Comparison of ENCODE assay signal across 9 cellular contexts in the genomic region with DNA sequence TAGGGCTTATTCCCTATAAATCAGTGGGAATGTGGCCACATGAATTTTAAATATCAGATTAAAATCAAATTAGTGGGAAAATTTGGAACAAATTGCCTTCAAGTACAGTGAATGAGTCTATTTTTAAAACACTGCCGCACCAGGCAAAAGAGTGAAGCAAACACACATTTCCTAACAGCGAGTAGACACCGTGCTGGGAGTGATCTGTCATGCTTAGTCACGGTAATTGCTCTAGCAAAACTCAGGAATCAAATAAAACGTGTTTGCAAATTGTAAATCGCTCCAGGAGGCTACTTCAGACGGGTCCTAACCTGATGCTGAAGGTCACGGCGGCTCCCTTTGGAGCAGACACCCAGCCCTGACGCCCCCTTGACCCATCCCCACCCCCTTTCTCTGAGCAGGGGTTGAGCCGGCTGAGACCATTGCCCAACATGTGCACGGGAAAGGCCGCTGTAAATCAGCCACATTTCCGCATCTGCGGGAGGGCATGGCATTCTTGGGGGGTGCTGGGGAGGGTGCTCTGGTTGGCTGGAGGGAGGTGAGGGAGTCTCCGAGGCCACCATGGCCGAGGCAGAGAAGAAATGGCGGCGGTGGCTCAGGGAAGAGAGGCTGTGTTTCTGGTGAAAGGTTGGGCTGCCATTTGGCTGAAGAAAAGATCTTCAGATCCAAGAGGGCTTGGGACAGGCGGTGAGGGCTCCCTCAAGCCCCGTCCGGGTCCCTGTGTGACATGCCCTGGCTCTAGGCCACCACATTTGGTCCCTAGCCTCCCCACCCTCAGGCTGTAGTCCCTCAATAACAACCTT. TPM values are rescaled to one million over a fixed set of nuclear protein-coding genes. Genes with fewer than 3 reads are reported as not detected.
A peak's percentile ranks its signal among the peaks of the same experiment; 100 is the strongest.
DNase-seq lines count a peak whose midpoint lies in the region; ATAC-seq, FAIRE-seq and TF ChIP-seq lines count a peak whose summit lies in the region.
"Had no signal": no experiment of that assay in that cellular context is flagged by ENCODE, and none has a peak within 500 bp of the region (broad histone marks: within the 10 kb centered on the region; RNA-seq: fewer than 3 reads in every experiment).

No MANE protein-coding gene starts in this region.

- H3K4me3 Mint-ChIP-seq in chondrocyte (ENCODE audit: unreplicated experiment), result peak overlapping the region; percentile 35

- no peaks in the 10 kb centered on the region for H3K27me3 ChIP-seq in neutrophil
- H3K27me3 ChIP-seq: adrenal gland had no signal

- H3K36me3 Mint-ChIP-seq in chondrocyte (ENCODE audit: low read depth), result no peaks in the 10 kb centered on the region

- peaks cover 100% of the 10 kb centered on the region in 2 experiments for H3K4me1 ChIP-seq in neutrophil (ENCODE audit: control insufficient read depth in 1 of 2, insufficient read depth in 1 of 2, low read depth in 1 of 2, low read length in 1 of 2)

- peak overlapping the region; percentile 56 to 61 for H3K4me3 ChIP-seq in neutrophil (ENCODE audit: low read depth in 1 of 2, low read length in 1 of 2)
- H3K4me3 ChIP-seq: adrenal gland had no signal

- in situ Hi-C loops in Caki2 (cut with HindIII; ENCODE audit: low pct_unique_long_range_greater_than_20kb, low sequenced_read_pairs), result no loop called here

- ATAC-seq in HG02642 (IDR thresholded peaks at IDR 0.05; ENCODE audit: poor library complexity, unreplicated experiment) (no peak), GM18519 (IDR thresholded peaks at IDR 0.05; ENCODE audit: low FRiP score, unreplicated experiment) (no peak)

- peak overlapping the region; percentile 51 for H3K27ac Mint-ChIP-seq in chondrocyte (ENCODE audit: unreplicated experiment)

- H3K9me3 Mint-ChIP-seq in chondrocyte (ENCODE audit: low read depth), result peaks cover 8% of the 10 kb centered on the region

- TF ChIP-seq CTCF in chondrocyte (IDR thresholded peaks at IDR 0.05) (no peak), neutrophil (IDR thresholded peaks at IDR 0.05) (peak; percentile 18), D721Med (IDR thresholded peaks at IDR 0.05; ENCODE audit: insufficient read depth, missing control alignments) (no peak)

- no peak for FAIRE-seq in D721Med (lab: Jason Lieb, UNC)

- peaks cover 3% of the 10 kb centered on the region for H3K27me3 Mint-ChIP-seq in chondrocyte (ENCODE audit: low read depth)

- H3K4me1 Mint-ChIP-seq in chondrocyte (ENCODE audit: low read depth), result peaks cover 7% of the 10 kb centered on the region

- H3K27ac ChIP-seq in neutrophil, result peak overlapping the region; percentile 91

- DNase-seq in Caki2 (ENCODE audit: low read depth) (peak; percentile 53), NCI-H1694 treated with DMSO at 0.1 percent for 48 hours (lab: John Stamatoyannopoulos, UW) (peak; percentile 69), chondrocyte (ENCODE audit: low spot score) (peak; percentile 70), islet precursor cell (no peak), D721Med (ENCODE audit: insufficient read length, low spot score) (no peak)

- H3K9me3 ChIP-seq in neutrophil, result no peaks in the 10 kb centered on the region
- H3K9me3 ChIP-seq: adrenal gland had no signal

- no peaks in the 10 kb centered on the region for H3K36me3 ChIP-seq in neutrophil
- H3K36me3 ChIP-seq: adrenal gland had no signal

RNA-seq across cellular contexts. Expression of a gene that starts 8.9 kb away (rescaled TPM):
- 10.7 and 16.8 TPM in 2 replicates for total RNA-seq in Caki2 (2014; rRNA removed; shearing (Covaris generic); ENCODE audit: low replicate concordance)
- 0.56 to 2.2 TPM (median 1.7 TPM) in 3 replicates for total RNA-seq in chondrocyte

Comparison
In these comparisons a context has a peak if more than half of its experiments do, and no peak if none do; other contexts are left out.
1. DNase-seq: peak in Caki2 (single experiment), NCI-H1694 treated with DMSO at 0.1 percent for 48 hours (single experiment) and chondrocyte (single experiment); none in islet precursor cell (single experiment) and D721Med (single experiment).